Comparison of ENCODE assay signal across 8 cellular contexts in genomic region chr3:72100626-72101187, GRCh38.
DNase-seq lines count a peak whose midpoint lies in the region; ATAC-seq and TF ChIP-seq lines count a peak whose summit lies in the region.

No MANE protein-coding gene starts in this region.

- intact Hi-C loops in activated naive CD4-positive, alpha-beta T cell treated with anti-CD3 and anti-CD28 coated beads for 36 hours (cut with micrococcal nuclease) = loop anchor here (1.0 to 2.0 kb wide), 7 partner anchors 38 to 720 kb away; no protein-coding TSS in a partner anchor
- intact Hi-C loops in Right ventricle myocardium superior (cut with DNase I) = no loop called here
- intact Hi-C loops in ovary (cut with DNase I) = no loop called here

- peak overlapping the region; percentile 89 for H3K27ac Mint-ChIP-seq in activated naive CD4-positive, alpha-beta T cell treated with anti-CD3 and anti-CD28 coated beads for 36 hours

- H3K9me3 Mint-ChIP-seq in activated naive CD4-positive, alpha-beta T cell treated with anti-CD3 and anti-CD28 coated beads for 36 hours = no peaks in the 10 kb centered on the region

- H3K27me3 ChIP-seq in SJCRH30 = no peaks in the 10 kb centered on the region
- no peaks in the 10 kb centered on the region for H3K27me3 ChIP-seq in ovary
- H3K27me3 ChIP-seq in thoracic aorta (replicated peaks; ENCODE audit: insufficient read depth) = no peaks in the 10 kb centered on the region

- H3K36me3 Mint-ChIP-seq in activated naive CD4-positive, alpha-beta T cell treated with anti-CD3 and anti-CD28 coated beads for 36 hours (ENCODE audit: low read depth) = no peaks in the 10 kb centered on the region

- no peak for TF ChIP-seq EP300 in ovary (IDR thresholded peaks at IDR 0.05)

- H3K4me3 Mint-ChIP-seq in activated naive CD4-positive, alpha-beta T cell treated with anti-CD3 and anti-CD28 coated beads for 36 hours = peak overlapping the region; percentile 79

- H3K4me1 ChIP-seq in SJCRH30 (no peaks in the 10 kb centered on the region), ovary (ENCODE audit: insufficient read depth) (no peaks in the 10 kb centered on the region), thoracic aorta (ENCODE audit: control insufficient read depth in 1 of 2, low read depth in 2 of 2) (peaks cover 7 to 22% of the 10 kb centered on the region in 2 donors)

- H3K27ac ChIP-seq in SJCRH30 (no peak overlapping the region), ovary (no peak overlapping the region), thoracic aorta (no peak overlapping the region)

- peak; percentile 52 for TF ChIP-seq POLR2A in ovary (IDR thresholded peaks at IDR 0.05)

- WGBS in ovary, 3 donors = 0 to 1% (median 1%) methylated on average over 21 of the region's 21 CpGs

- ATAC-seq in GM19397 (IDR thresholded peaks at IDR 0.05; ENCODE audit: unreplicated experiment) = peak; percentile 59
- peak; percentile 47 for ATAC-seq in HG03521 (IDR thresholded peaks at IDR 0.05; ENCODE audit: unreplicated experiment)
- ATAC-seq in Right ventricle myocardium superior (ENCODE audit: poor library complexity) = peak; percentile 88
- ATAC-seq in thoracic aorta (ENCODE audit: insufficient number of reproducible peaks, low FRiP score, low read depth) = peak; percentile 73

- TF ChIP-seq CTCF in ovary (IDR thresholded peaks at IDR 0.05) (peak in 2 of 3 donors; percentile 6 to 15), thoracic aorta (IDR thresholded peaks at IDR 0.05) (no peak)

- H3K36me3 ChIP-seq in SJCRH30 (no peaks in the 10 kb centered on the region), ovary (no peaks in the 10 kb centered on the region), thoracic aorta (no peaks in the 10 kb centered on the region)

- peak overlapping the region; percentile 50 for H3K4me3 ChIP-seq in SJCRH30
- H3K4me3 ChIP-seq in ovary = peak overlapping the region; percentile 26
- H3K4me3 ChIP-seq in thoracic aorta = peak overlapping the region; percentile 65

- CTCF ChIA-PET in activated naive CD4-positive, alpha-beta T cell treated with anti-CD3 and anti-CD28 coated beads for 36 hours (lab: Charles Lee) = interaction anchor here (0.7 to 1.5 kb wide), 4 partner anchors 38 to 721 kb away, joined by 3 read pairs; no protein-coding TSS in a partner anchor

- DNase-seq in COLO668 (lab: John Stamatoyannopoulos, UW; ENCODE audit: unreplicated experiment) = peak; percentile 62
- DNase-seq in SJCRH30 = peak; percentile 66 to 67
- DNase-seq in activated naive CD4-positive, alpha-beta T cell treated with anti-CD3 and anti-CD28 coated beads for 36 hours = peak; percentile 99
- DNase-seq in Right ventricle myocardium superior = peak; percentile 92
- DNase-seq in ovary = peak; percentile 84 to 91 (median 84)
- peak; percentile 55 for DNase-seq in thoracic aorta (ENCODE audit: low spot score)

- H3K27me3 Mint-ChIP-seq in activated naive CD4-positive, alpha-beta T cell treated with anti-CD3 and anti-CD28 coated beads for 36 hours (ENCODE audit: low read depth) = peaks cover 7% of the 10 kb centered on the region

- no peaks in the 10 kb centered on the region for H3K9me3 ChIP-seq in SJCRH30 (replicated peaks)
- H3K9me3 ChIP-seq in ovary = no peaks in the 10 kb centered on the region
- no peaks in the 10 kb centered on the region for H3K9me3 ChIP-seq in thoracic aorta

- H3K4me1 Mint-ChIP-seq in activated naive CD4-positive, alpha-beta T cell treated with anti-CD3 and anti-CD28 coated beads for 36 hours (ENCODE audit: low read depth) = peaks cover 26% of the 10 kb centered on the region
